ENCODE assay signal across 16 cellular contexts in genomic region chr12:110352401-110352800, GRCh38. TPM values are rescaled to one million over a fixed set of nuclear protein-coding genes. Genes with fewer than 3 reads are reported as not detected.
DNase-seq lines count a peak whose midpoint lies in the region; ATAC-seq and TF ChIP-seq lines count a peak whose summit lies in the region.
"Had no signal": no experiment of that assay in that cellular context is flagged by ENCODE, and none has a peak within 500 bp of the region (broad histone marks: within the 10 kb centered on the region; RNA-seq: fewer than 3 reads in every experiment).

No MANE protein-coding gene starts in this region.

- no peaks in the 10 kb centered on the region for H3K9me3 Mint-ChIP-seq in endothelial cell (ENCODE audit: unreplicated experiment)
- H3K9me3 Mint-ChIP-seq: CD4-positive, alpha-beta T cell had no signal

- H3K36me3 Mint-ChIP-seq in endothelial cell (ENCODE audit: low read depth, unreplicated experiment), result peaks cover 22% of the 10 kb centered on the region

- no peak for TF ChIP-seq CTCF in 22Rv1 (IDR thresholded peaks at IDR 0.05)
- TF ChIP-seq CTCF in endothelial cell (IDR thresholded peaks at IDR 0.05; ENCODE audit: unreplicated experiment), result no peak

- peaks cover 28% of the 10 kb centered on the region for H3K4me1 Mint-ChIP-seq in endothelial cell (ENCODE audit: unreplicated experiment)

- DNase-seq in NCI-H1694 treated with DMSO at 0.1 percent for 48 hours (lab: John Stamatoyannopoulos, UW) (peak; percentile 2), NCI-H1694 (lab: John Stamatoyannopoulos, UW) (no peak), SK-N-MC (ENCODE audit: low read depth, low spot score) (no peak), endothelial cell (ENCODE audit: low spot score) (no peak), C1 segment of cervical spinal cord (lab: John Stamatoyannopoulos, UW) (no peak), glomerular visceral epithelial cell (ENCODE audit: extremely low spot score) (no peak)
- DNase-seq: 8988T; ACHN; CD4-positive, alpha-beta T cell; DND-41; GDM1 had no signal

- no peak overlapping the region for H3K9ac ChIP-seq in SK-N-MC (ENCODE audit: insufficient read length)
- H3K9ac ChIP-seq: BLaER1 treated with 17β-estradiol and CSF1 and Interleukin-3, amounts not matched to agents 10 nM and 100 nM had no signal

- H3K9me3 ChIP-seq in SK-N-MC (ENCODE audit: low read depth, low read length), result no peaks in the 10 kb centered on the region
- H3K9me3 ChIP-seq: BLaER1 treated with 17β-estradiol and CSF1 and Interleukin-3, amounts not matched to agents 10 nM and 100 nM had no signal

- peaks cover 26% of the 10 kb centered on the region for H3K36me3 ChIP-seq in SK-N-MC (ENCODE audit: insufficient read depth, low read length)

- peak overlapping the region; percentile 65 for H3K27ac Mint-ChIP-seq in endothelial cell (ENCODE audit: unreplicated experiment)
- H3K27ac Mint-ChIP-seq: CD4-positive, alpha-beta T cell had no signal

- H3K27ac ChIP-seq in 22Rv1 (peak overlapping the region; percentile 4; the same call in 1 of the 2 replicates), SK-N-MC (0 out of 2 replicates have a peak overlapping the region, but pooled peaks have one; percentile 36)
- H3K27ac ChIP-seq: HL-60 had no signal

- H3K4me3 Mint-ChIP-seq in endothelial cell (ENCODE audit: unreplicated experiment), result peak overlapping the region; percentile 21
- H3K4me3 Mint-ChIP-seq: CD4-positive, alpha-beta T cell had no signal

- H3K27me3 Mint-ChIP-seq in endothelial cell (ENCODE audit: unreplicated experiment), result no peaks in the 10 kb centered on the region
- H3K27me3 Mint-ChIP-seq: CD4-positive, alpha-beta T cell had no signal

- no peak for ATAC-seq in GM21737 (IDR thresholded peaks at IDR 0.05; ENCODE audit: unreplicated experiment)
- ATAC-seq: HCT116 had no signal

- no peak overlapping the region for H3K4me3 ChIP-seq in SK-N-MC
- H3K4me3 ChIP-seq: BLaER1 treated with 17β-estradiol and CSF1 and Interleukin-3, amounts not matched to agents 10 nM and 100 nM had no signal

RNA-seq across cellular contexts. Expression of gene ANAPC7, which starts 51.1 kb away (rescaled TPM):
- total RNA-seq in endothelial cell (ENCODE audit: unreplicated experiment), result 64.8 TPM
